Comparison of ENCODE assay signal across 17 cellular contexts in the genomic region with DNA sequence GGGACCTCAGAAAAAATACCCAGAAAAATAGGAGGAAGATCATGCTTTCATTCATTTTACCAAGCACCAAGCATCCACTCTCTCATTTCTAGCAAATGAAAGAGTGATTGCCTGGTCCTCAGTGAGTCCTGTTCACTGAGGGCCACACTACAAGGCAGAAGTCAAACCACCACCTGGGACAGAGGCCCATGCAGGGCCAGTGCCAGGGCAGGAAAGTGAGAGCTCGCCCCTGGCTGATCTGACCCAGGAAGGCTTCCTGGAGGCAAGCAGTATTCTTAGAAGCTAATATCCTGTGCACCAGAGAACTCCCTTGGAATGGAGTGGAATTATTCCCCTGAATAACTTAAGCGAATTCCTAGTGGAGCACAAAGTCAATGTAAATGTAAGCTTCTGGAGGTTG.
"Had no signal": no experiment of that assay in that cellular context is flagged by ENCODE, and none has a peak within 500 bp of the region (broad histone marks: within the 10 kb centered on the region; RNA-seq: fewer than 3 reads in every experiment).

No MANE protein-coding gene starts in this region.

- H3K27me3 Mint-ChIP-seq: activated CD4-positive, alpha-beta T cell treated with anti-CD3 and anti-CD28 coated beads for 36 hours had no signal

- H3K27me3 ChIP-seq: breast epithelium, esophagus muscularis mucosa, tibial artery, uterus had no signal

- DNase-seq: activated CD4-positive, alpha-beta T cell treated with anti-CD3 and anti-CD28 coated beads for 36 hours; activated gamma-delta T cell; activated naive CD8-positive, alpha-beta T cell treated with anti-CD3 and anti-CD28 coated beads, Interleukin-2, amount 10 ng/mL, durations not matched to agents 7 days and 5 days; activated T-cell treated with anti-CD3 and anti-CD28 coated beads for 4 hours; aorta; glutamatergic neuron; mammary epithelial cell; mucosa of descending colon; stimulated activated CD4-positive, alpha-beta T cell treated with anti-CD3 and anti-CD28 coated beads, Interleukin-15, amount 100 ng/mL, for 24 hours; stimulated activated CD4-positive, alpha-beta T cell treated with anti-CD3 and anti-CD28 coated beads, Interleukin-4, amount 100 ng/mL, for 24 hours; stomach; T-helper 9 cell; uterus had no signal

- H3K36me3 ChIP-seq: breast epithelium, esophagus muscularis mucosa, stomach, tibial artery, uterus had no signal

- H3K9me3 Mint-ChIP-seq: activated naive CD8-positive, alpha-beta T cell treated with anti-CD3 and anti-CD28 coated beads, Interleukin-2, amount 10 ng/mL, durations not matched to agents 7 days and 5 days; nephron had no signal

- H3K9me3 ChIP-seq: breast epithelium, esophagus muscularis mucosa, mucosa of descending colon, stomach, tibial artery, uterus had no signal

- H3K4me3 ChIP-seq: breast epithelium, esophagus muscularis mucosa, mucosa of descending colon, stomach, tibial artery, uterus had no signal

- H3K27ac Mint-ChIP-seq: activated naive CD8-positive, alpha-beta T cell treated with anti-CD3 and anti-CD28 coated beads, Interleukin-2, amount 10 ng/mL, durations not matched to agents 7 days and 5 days had no signal

- H3K27ac ChIP-seq: tibial artery had no signal

- H3K4me3 Mint-ChIP-seq: activated CD4-positive, alpha-beta T cell treated with anti-CD3 and anti-CD28 coated beads for 36 hours; activated naive CD8-positive, alpha-beta T cell treated with anti-CD3 and anti-CD28 coated beads, Interleukin-2, amount 10 ng/mL, durations not matched to agents 7 days and 5 days; nephron had no signal
